In the genomic region with DNA sequence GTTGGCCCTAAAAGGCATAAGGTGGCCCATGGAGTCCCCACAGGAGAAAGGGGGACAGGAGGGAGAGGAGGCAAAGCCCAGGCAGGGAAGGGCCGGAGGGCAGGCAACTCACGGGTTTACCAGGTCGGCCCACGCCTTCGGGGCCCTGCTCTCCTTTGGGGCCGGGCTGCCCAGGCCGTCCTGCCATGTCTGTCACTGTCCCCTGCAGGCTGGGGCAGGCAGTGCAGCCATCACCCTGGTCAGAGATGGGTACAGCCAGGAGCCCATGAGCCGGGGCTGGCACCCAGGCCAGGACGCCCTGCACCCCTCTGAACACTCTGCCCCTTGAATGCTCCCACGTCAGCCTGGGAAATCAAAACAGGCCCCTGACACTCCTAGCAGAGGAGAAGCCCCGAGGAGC, we compare ENCODE assay signal across 12 cellular contexts. TPM values are rescaled to one million over a fixed set of nuclear protein-coding genes. Genes with fewer than 3 reads are reported as not detected.
DNase-seq lines count a peak whose midpoint lies in the region; ATAC-seq and TF ChIP-seq lines count a peak whose summit lies in the region.
"Had no signal": no experiment of that assay in that cellular context is flagged by ENCODE, and none has a peak within 500 bp of the region (broad histone marks: within the 10 kb centered on the region; RNA-seq: fewer than 3 reads in every experiment).

No MANE protein-coding gene starts in this region.

- H3K27ac ChIP-seq in Peyer's patch (no peak overlapping the region), foreskin keratinocyte (no peak overlapping the region)
- H3K27ac ChIP-seq: C4-2B, suprapubic skin had no signal

- no peak for TF ChIP-seq POLR2A in Peyer's patch (IDR thresholded peaks at IDR 0.05)

- H3K4me3 Mint-ChIP-seq in activated T-cell treated with anti-CD3 and anti-CD28 coated beads, Interleukin-2, amount 50 U/mL, for 24 hours: no peak overlapping the region
- H3K4me3 Mint-ChIP-seq: activated naive CD4-positive, alpha-beta T cell treated with anti-CD3 and anti-CD28 coated beads, Interleukin-2, amount 10 ng/mL, durations not matched to agents 7 days and 5 days had no signal

- peak in 4 of 6 experiments; percentile 23 to 69 (median 61) for TF ChIP-seq CTCF in Peyer's patch (IDR thresholded peaks at IDR 0.05)
- peak; percentile 54 for TF ChIP-seq CTCF in foreskin keratinocyte (conservative IDR thresholded peaks at IDR 0.05)

- H3K36me3 Mint-ChIP-seq in activated T-cell treated with anti-CD3 and anti-CD28 coated beads, Interleukin-2, amount 50 U/mL, for 24 hours (ENCODE audit: low read depth): no peaks in the 10 kb centered on the region
- H3K36me3 Mint-ChIP-seq: activated naive CD4-positive, alpha-beta T cell treated with anti-CD3 and anti-CD28 coated beads, Interleukin-2, amount 10 ng/mL, durations not matched to agents 7 days and 5 days had no signal

- H3K27me3 ChIP-seq in Peyer's patch: no peaks in the 10 kb centered on the region
- no peaks in the 10 kb centered on the region for H3K27me3 ChIP-seq in foreskin keratinocyte
- H3K27me3 ChIP-seq: suprapubic skin had no signal

- peaks cover 17% of the 10 kb centered on the region for H3K27me3 Mint-ChIP-seq in activated T-cell treated with anti-CD3 and anti-CD28 coated beads, Interleukin-2, amount 50 U/mL, for 24 hours

- no peaks in the 10 kb centered on the region for H3K4me1 Mint-ChIP-seq in activated T-cell treated with anti-CD3 and anti-CD28 coated beads, Interleukin-2, amount 50 U/mL, for 24 hours (ENCODE audit: low read depth)
- H3K4me1 Mint-ChIP-seq: activated naive CD4-positive, alpha-beta T cell treated with anti-CD3 and anti-CD28 coated beads, Interleukin-2, amount 10 ng/mL, durations not matched to agents 7 days and 5 days had no signal

- H3K9me3 Mint-ChIP-seq in activated T-cell treated with anti-CD3 and anti-CD28 coated beads, Interleukin-2, amount 50 U/mL, for 24 hours: no peaks in the 10 kb centered on the region
- H3K9me3 Mint-ChIP-seq: activated naive CD4-positive, alpha-beta T cell treated with anti-CD3 and anti-CD28 coated beads, Interleukin-2, amount 10 ng/mL, durations not matched to agents 7 days and 5 days had no signal

- H3K36me3 ChIP-seq in Peyer's patch: peaks cover 0 to 5% (median 0%) of the 10 kb centered on the region in 3 donors

- DNase-seq in activated T-cell treated with anti-CD3 and anti-CD28 coated beads, Interleukin-2, amount 50 U/mL, for 48 hours: peak; percentile 33 to 43
- DNase-seq in activated T-cell treated with anti-CD3 and anti-CD28 coated beads, Interleukin-2, amount 50 U/mL, for 24 hours: no peak
- DNase-seq in Peyer's patch (peak in 1 of 3 donors; percentile 68), foreskin keratinocyte (no peak), NCI-H2081 (lab: John Stamatoyannopoulos, UW) (no peak), retina (no peak), putamen (ENCODE audit: low spot score) (no peak)
- no peak for DNase-seq in stimulated activated naive CD8-positive, alpha-beta T cell treated with anti-CD3 and anti-CD28 coated beads, Interleukin-15, Interleukin-2, amounts not matched to agents 100 U/mL and 50 U/mL, for 24 hours
- DNase-seq: activated naive CD4-positive, alpha-beta T cell treated with anti-CD3 and anti-CD28 coated beads, Interleukin-2, amount 10 ng/mL, durations not matched to agents 7 days and 5 days; head of caudate nucleus had no signal

- ATAC-seq in foreskin keratinocyte: peak; percentile 37
- peak; percentile 62 for ATAC-seq in stimulated activated naive CD8-positive, alpha-beta T cell treated with anti-CD3 and anti-CD28 coated beads, Interleukin-15, Interleukin-2, amounts not matched to agents 100 U/mL and 50 U/mL, for 24 hours

- H3K27ac Mint-ChIP-seq in activated T-cell treated with anti-CD3 and anti-CD28 coated beads, Interleukin-2, amount 50 U/mL, for 24 hours: no peak overlapping the region
- H3K27ac Mint-ChIP-seq: activated naive CD4-positive, alpha-beta T cell treated with anti-CD3 and anti-CD28 coated beads, Interleukin-2, amount 10 ng/mL, durations not matched to agents 7 days and 5 days had no signal

- H3K4me1 ChIP-seq in Peyer's patch (peaks cover 0 to 5% (median 0%) of the 10 kb centered on the region in 4 donors), foreskin keratinocyte (no peaks in the 10 kb centered on the region)
- H3K4me1 ChIP-seq: suprapubic skin had no signal

- H3K4me3 ChIP-seq in Peyer's patch: no peak overlapping the region
- H3K4me3 ChIP-seq: suprapubic skin had no signal

- H3K9me3 ChIP-seq in Peyer's patch: no peaks in the 10 kb centered on the region
- H3K9me3 ChIP-seq: suprapubic skin had no signal

RNA-seq across cellular contexts. Expression of gene COL16A1, which starts 19.8 kb away (rescaled TPM):
- 100 to 1,000 TPM in 1 of 4 donors, 10 to 100 TPM in 3; 18.2 to 201 (median 58.3) TPM for total RNA-seq in Peyer's patch
- 125 and 133 TPM in 2 replicates for total RNA-seq in foreskin keratinocyte
- 74.3 and 80.3 TPM in 2 replicates for polyA plus RNA-seq in foreskin keratinocyte

RNA-seq across cellular contexts. Expression of gene PEF1, which starts 39.3 kb away (rescaled TPM):
- total RNA-seq in Peyer's patch (100 to 1,000 TPM in 1 of 4 donors, 10 to 100 TPM in 3; 49.5 to 116 (median 59.8) TPM), foreskin keratinocyte (94.3 and 95.7 TPM in 2 replicates)
- 105 and 106 TPM in 2 replicates for polyA plus RNA-seq in foreskin keratinocyte

Comparison
In these comparisons a context has a peak if more than half of its experiments do, and no peak if none do; other contexts are left out.
1. DNase-seq: peak in activated T-cell treated with anti-CD3 and anti-CD28 coated beads, Interleukin-2, amount 50 U/mL, for 48 hours (2 of 2); none in activated T-cell treated with anti-CD3 and anti-CD28 coated beads, Interleukin-2, amount 50 U/mL, for 24 hours (single experiment), foreskin keratinocyte (0 of 2), stimulated activated naive CD8-positive, alpha-beta T cell treated with anti-CD3 and anti-CD28 coated beads, Interleukin-15, Interleukin-2, amounts not matched to agents 100 U/mL and 50 U/mL, for 24 hours (single experiment), NCI-H2081 (0 of 2), retina (single experiment) and putamen (single experiment).